Comparison of ENCODE assay signal across 8 cellular contexts in the genomic region with DNA sequence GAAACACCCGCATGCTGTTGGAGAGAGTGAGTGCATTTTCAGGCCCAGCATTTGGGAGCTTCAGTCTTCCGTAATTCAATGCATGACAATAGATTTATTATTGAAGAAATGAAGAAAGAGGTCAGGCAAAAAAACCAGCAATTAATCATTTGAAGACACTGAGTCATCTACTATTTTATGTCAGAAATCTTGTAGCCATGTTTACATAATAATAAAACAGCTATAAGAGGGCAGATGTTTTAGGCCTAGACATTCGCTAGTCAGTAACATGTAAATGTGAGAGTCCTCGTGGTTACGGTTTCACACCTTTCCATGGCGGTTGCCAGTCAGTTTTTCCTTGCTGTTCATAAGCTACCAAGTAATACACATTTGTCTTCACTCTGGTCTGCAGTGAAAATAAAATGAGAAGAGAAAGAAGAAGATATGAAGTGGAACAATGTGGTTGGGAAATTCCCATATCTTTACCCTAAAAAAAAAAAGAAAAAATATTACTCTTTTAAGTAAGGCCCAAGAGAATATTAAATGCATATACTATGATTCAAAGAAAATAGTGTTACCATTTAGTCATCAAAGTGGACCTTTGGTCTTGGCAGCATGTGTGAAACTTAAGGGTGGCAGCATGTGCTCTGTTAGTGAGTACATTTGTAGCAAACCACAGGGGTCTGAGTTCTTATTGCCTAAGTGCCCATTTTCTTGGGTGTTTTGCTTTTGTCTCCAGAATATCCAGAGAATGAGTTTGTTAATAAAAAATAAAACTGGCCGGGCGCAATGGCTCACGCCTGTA.
DNase-seq lines count a peak whose midpoint lies in the region; ATAC-seq and TF ChIP-seq lines count a peak whose summit lies in the region.

No MANE protein-coding gene starts in this region.

- peak overlapping the region; percentile 24 for H2AFZ ChIP-seq in SU-DHL-6 (ENCODE audit: low read depth, low read length, severe bottlenecking)

- peak overlapping the region; percentile 54 for H3K4me2 ChIP-seq in SU-DHL-6 (ENCODE audit: low read depth, low read length, poor library complexity, severe bottlenecking)

- H3K9ac ChIP-seq in SU-DHL-6 (ENCODE audit: low read length) = peak overlapping the region; percentile 49

- peak; percentile 89 for ATAC-seq in GM18909 (IDR thresholded peaks at IDR 0.05; ENCODE audit: poor library complexity, unreplicated experiment)
- peak; percentile 82 for ATAC-seq in HG02938 (IDR thresholded peaks at IDR 0.05; ENCODE audit: unreplicated experiment)

- DNase-seq in epithelial cell of proximal tubule (ENCODE audit: low read depth) = peak; percentile 26
- peak; percentile 65 to 75 for DNase-seq in stimulated activated CD8-positive, alpha-beta memory T cell treated with anti-CD3 and anti-CD28 coated beads, Interleukin-15, amount 100 ng/mL, for 48 hours (ENCODE audit: low read depth in 2 of 2)
- DNase-seq in caudate nucleus (lab: John Stamatoyannopoulos, UW) = no peak
- no peak for DNase-seq in NCI-H1930 (lab: John Stamatoyannopoulos, UW)
- no peak for DNase-seq in DMS153 treated with DMSO at 0.1 percent for 48 hours (lab: John Stamatoyannopoulos, UW; ENCODE audit: unreplicated experiment)

- no peaks in the 10 kb centered on the region for H3K9me2 ChIP-seq in SU-DHL-6 (replicated peaks; ENCODE audit: insufficient read depth, low read length)

- H3K27ac ChIP-seq in SU-DHL-6 (ENCODE audit: low read depth, low read length) = peak overlapping the region; percentile 98
- no peak overlapping the region for H3K27ac ChIP-seq in caudate nucleus (ENCODE audit: low read depth, low read length)

- no peaks in the 10 kb centered on the region for H3K9me3 ChIP-seq in SU-DHL-6 (ENCODE audit: insufficient read depth, low read length)

- TF ChIP-seq CTCF in SU-DHL-6 (IDR thresholded peaks at IDR 0.05; ENCODE audit: insufficient read depth, low read length, poor library complexity, severe bottlenecking) (no peak), epithelial cell of proximal tubule (conservative IDR thresholded peaks at IDR 0.05; ENCODE audit: low read depth, low read length) (no peak)

- H3K79me2 ChIP-seq in SU-DHL-6 (ENCODE audit: insufficient read depth, low read length) = no peaks in the 10 kb centered on the region

- H3K27me3 ChIP-seq in SU-DHL-6 (ENCODE audit: low read length) = no peaks in the 10 kb centered on the region

- H4K20me1 ChIP-seq in SU-DHL-6 (ENCODE audit: low read depth, low read length) = no peaks in the 10 kb centered on the region

- no peaks in the 10 kb centered on the region for H3K36me3 ChIP-seq in SU-DHL-6 (ENCODE audit: low read length)

- H3K4me3 ChIP-seq in SU-DHL-6 (ENCODE audit: insufficient read depth, low read length, poor library complexity, severe bottlenecking) = no peak overlapping the region
- H3K4me3 ChIP-seq in epithelial cell of proximal tubule (ENCODE audit: low read depth, low read length) = no peak overlapping the region

- H3F3A ChIP-seq in SU-DHL-6 (ENCODE audit: insufficient read depth) = peaks cover 72% of the 10 kb centered on the region

Comparison
In these comparisons a context has a peak if more than half of its experiments do, and no peak if none do; other contexts are left out.
1. DNase-seq: peak in epithelial cell of proximal tubule (single experiment) and stimulated activated CD8-positive, alpha-beta memory T cell treated with anti-CD3 and anti-CD28 coated beads, Interleukin-15, amount 100 ng/mL, for 48 hours (2 of 2); none in caudate nucleus (0 of 61), NCI-H1930 (0 of 2) and DMS153 treated with DMSO at 0.1 percent for 48 hours (single experiment).